In the genomic region with DNA sequence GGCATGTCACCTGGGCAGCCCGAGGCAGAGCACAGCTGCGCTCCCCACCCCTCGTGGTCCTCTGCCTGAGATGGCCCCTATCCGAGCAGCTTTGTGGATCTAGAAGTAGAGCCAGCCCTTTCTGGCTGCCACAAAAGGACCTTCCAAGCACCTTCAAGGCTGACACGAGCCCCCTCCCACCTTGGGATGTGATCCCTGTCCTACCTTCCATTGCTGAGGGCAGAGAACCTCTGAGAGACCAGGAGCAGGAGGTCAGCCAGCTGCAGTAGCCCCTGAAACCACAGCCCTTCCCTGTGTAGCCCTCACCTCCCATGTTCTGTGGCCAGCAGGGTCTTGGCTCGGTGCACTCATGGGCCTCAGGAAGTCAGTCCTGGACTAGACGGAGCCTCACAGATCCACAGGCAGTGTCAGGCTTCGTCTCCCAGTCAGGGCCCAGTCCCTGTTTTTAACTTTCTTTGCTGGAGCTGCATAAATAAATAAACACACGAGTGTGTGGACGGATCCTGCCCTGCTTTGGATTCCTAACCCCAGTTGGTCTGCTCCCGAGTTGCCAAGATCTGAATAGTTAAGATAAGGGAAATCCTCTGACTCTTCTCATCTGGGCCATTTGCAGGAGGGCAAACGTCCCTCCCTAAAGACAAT, we compare ENCODE assay signal across 16 cellular contexts.
DNase-seq lines count a peak whose midpoint lies in the region; ATAC-seq, FAIRE-seq and TF ChIP-seq lines count a peak whose summit lies in the region.
"Had no signal": no experiment of that assay in that cellular context is flagged by ENCODE, and none has a peak within 500 bp of the region (broad histone marks: within the 10 kb centered on the region; RNA-seq: fewer than 3 reads in every experiment).

No MANE protein-coding gene starts in this region.

- in situ Hi-C loops in HepG2 (cut with HindIII; ENCODE audit: extremely low pct_ligation_motif_present, low pct_unique_long_range_greater_than_20kb): no loop called here

- TF ChIP-seq EP300 in HepG2 (IDR thresholded peaks at IDR 0.05; ENCODE audit: low read depth in 2 of 2, low read length in 2 of 2): no peak
- TF ChIP-seq EP300 in HepG2 (CRISPR knock-in tag; IDR thresholded peaks at IDR 0.05; ENCODE audit: borderline replicate concordance): no peak

- H3K9ac ChIP-seq in adipocyte (ENCODE audit: low read length): no peak overlapping the region
- H3K9ac ChIP-seq in HepG2 (ENCODE audit: insufficient read depth, low read depth, low read length): no peak overlapping the region

- FAIRE-seq in HTR-8/SVneo (lab: Jason Lieb, UNC): peak; percentile 31
- no peak for FAIRE-seq in HepG2 (lab: Jason Lieb, UNC)

- no peak overlapping the region for H3K27ac ChIP-seq in HepG2 (ENCODE audit: extremely low read length, insufficient read depth, low read length)
- no peak overlapping the region for H3K27ac ChIP-seq in upper lobe of right lung

- H3K9me3 ChIP-seq in adipocyte (ENCODE audit: control insufficient read depth, low read length) (no peaks in the 10 kb centered on the region), HepG2 (ENCODE audit: low read length) (no peaks in the 10 kb centered on the region), upper lobe of right lung (no peaks in the 10 kb centered on the region)

- TF ChIP-seq POLR2A in HepG2 (IDR thresholded peaks at IDR 0.05; ENCODE audit: insufficient read depth in 1 of 2, low read depth in 2 of 2, low read length in 2 of 2): no peak

- no peaks in the 10 kb centered on the region for H4K20me1 ChIP-seq in HepG2 (ENCODE audit: insufficient read depth, low read length)

- POLR2A ChIA-PET in HepG2 (lab: Yijun Ruan, JAX): no interaction called here

- H3K36me3 ChIP-seq in adipocyte (ENCODE audit: control insufficient read depth, insufficient read depth, low read length, severe bottlenecking) (no peaks in the 10 kb centered on the region), HepG2 (replicated peaks in 1 of 2; ENCODE audit: control insufficient read depth in 1 of 2, insufficient read depth in 2 of 2, low read length in 2 of 2) (no peaks in the 10 kb centered on the region), upper lobe of right lung (no peaks in the 10 kb centered on the region)

- H3K4me1 ChIP-seq in adipocyte (ENCODE audit: control insufficient read depth, insufficient read depth, low read length) (no peaks in the 10 kb centered on the region), HepG2 (ENCODE audit: insufficient read depth, low read length) (no peaks in the 10 kb centered on the region), upper lobe of right lung (no peaks in the 10 kb centered on the region)

- H3K27me3 ChIP-seq in adipocyte (replicated peaks; ENCODE audit: control insufficient read depth, insufficient read depth, low read length) (peaks cover 52% of the 10 kb centered on the region), HepG2 (ENCODE audit: control insufficient read depth in 1 of 2, insufficient read depth in 2 of 2, low read length in 2 of 2) (peaks cover 2 to 25% of the 10 kb centered on the region in 2 experiments; a peak in 4 of 5 replicates), upper lobe of right lung (no peaks in the 10 kb centered on the region)

- H2AFZ ChIP-seq in HepG2 (ENCODE audit: low read length): no peak overlapping the region

- H3K4me2 ChIP-seq in HepG2 (ENCODE audit: low read depth, low read length): no peak overlapping the region

- BruUV-seq in HepG2 (replicated peaks; lab: Mats Ljungman, UMichigan): no TSS peak

- WGBS in HepG2 (ENCODE audit: low lambda C conversion rate): 16% methylated on average over 12 of the region's 12 CpGs

- peak; percentile 53 for ATAC-seq in HepG2
- ATAC-seq in upper lobe of right lung: peak; percentile 20

- no peak overlapping the region for H3K4me3 ChIP-seq in adipocyte (ENCODE audit: low read length)
- H3K4me3 ChIP-seq in HepG2 (replicated peaks in 1 of 3; ENCODE audit: insufficient read depth in 1 of 3, low read depth in 2 of 3, low read length in 3 of 3): no peak overlapping the region
- H3K4me3 ChIP-seq in upper lobe of right lung: no peak overlapping the region

- TF ChIP-seq RAD21 in HepG2 (CRISPR knock-in tag; IDR thresholded peaks at IDR 0.05): no peak

- no peaks in the 10 kb centered on the region for H3K79me2 ChIP-seq in HepG2 (ENCODE audit: insufficient read depth, low read length)

- intact Hi-C loops in HepG2 (cut with micrococcal nuclease; ENCODE audit: unreplicated experiment) (no loop called here), upper lobe of right lung (cut with DNase I) (no loop called here)

- CTCF ChIA-PET in HepG2 (lab: Yijun Ruan, JAX; ENCODE audit: low intra/inter-chr PET ratio, low total read pairs): no interaction called here

- no peak for DNase-seq in HTR-8/SVneo (ENCODE audit: insufficient read length, low spot score)
- DNase-seq in adipocyte (ENCODE audit: low read depth): peak; percentile 16
- DNase-seq in HepG2 (ENCODE audit: low spot score): no peak
- no peak for DNase-seq in upper lobe of right lung
- DNase-seq in DMS153 (lab: John Stamatoyannopoulos, UW): no peak
- DNase-seq in GDM1 (lab: John Stamatoyannopoulos, UW): no peak
- DNase-seq in effector CD4-positive, alpha-beta T cell: no peak
- DNase-seq: ACHN, AML-193, EL, Kasumi-1, NCI-H1105 treated with DMSO at 0.1 percent for 48 hours, NCI-H187 treated with DMSO at 0.1 percent for 48 hours, NCI-H2171 treated with DMSO at 0.1 percent for 48 hours, NCI-H774, RPMI8226 had no signal

- TF ChIP-seq CTCF in HepG2 (CRISPR knock-in tag; IDR thresholded peaks at IDR 0.05) (no peak), upper lobe of right lung (IDR thresholded peaks at IDR 0.05) (no peak)

TF ChIP-seq in HepG2, 621 proteins besides CTCF, POLR2A, EP300 and RAD21:
- TF ChIP-seq, protein P1, sequence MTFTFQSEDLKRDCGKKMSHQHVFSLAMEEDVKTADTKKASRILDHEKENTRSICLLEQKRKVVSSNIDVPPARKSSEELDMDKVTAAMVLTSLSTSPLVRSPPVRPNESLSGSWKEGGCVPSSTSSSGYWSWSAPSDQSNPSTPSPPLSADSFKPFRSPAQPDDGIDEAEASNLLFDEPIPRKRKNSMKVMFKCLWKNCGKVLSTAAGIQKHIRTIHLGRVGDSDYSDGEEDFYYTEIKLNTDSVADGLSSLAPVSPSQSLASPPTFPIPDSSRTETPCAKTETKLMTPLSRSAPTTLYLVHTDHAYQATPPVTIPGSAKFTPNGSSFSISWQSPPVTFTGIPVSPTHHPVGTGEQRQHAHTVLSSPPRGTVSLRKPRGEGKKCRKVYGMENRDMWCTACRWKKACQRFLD (CRISPR knock-in tag; IDR thresholded peaks at IDR 0.05; ENCODE audit: borderline replicate concordance): no peak
- TF ChIP-seq PHF8 (CRISPR knock-in tag; IDR thresholded peaks at IDR 0.05) (no peak), CBX2 (IDR thresholded peaks at IDR 0.05; ENCODE audit: low read depth, low read length) (no peak), CBX2 (CRISPR knock-in tag; IDR thresholded peaks at IDR 0.05; ENCODE audit: low read depth) (no peak), CBX5 (CRISPR knock-in tag; IDR thresholded peaks at IDR 0.05; ENCODE audit: borderline replicate concordance) (no peak), KAT8 (CRISPR knock-in tag; IDR thresholded peaks at IDR 0.05) (no peak), RORA (CRISPR knock-in tag; IDR thresholded peaks at IDR 0.05) (no peak), GPN1 (CRISPR knock-in tag; IDR thresholded peaks at IDR 0.05; ENCODE audit: borderline replicate concordance) (no peak), FOXC1 (CRISPR knock-in tag; IDR thresholded peaks at IDR 0.05; ENCODE audit: borderline replicate concordance) (no peak), ZNF44 (CRISPR knock-in tag; IDR thresholded peaks at IDR 0.05) (no peak), ZNF547 (CRISPR knock-in tag; IDR thresholded peaks at IDR 0.05) (no peak), REPIN1 (CRISPR knock-in tag; IDR thresholded peaks at IDR 0.05; ENCODE audit: borderline replicate concordance, low read depth) (no peak), CHCHD3 (CRISPR knock-in tag; IDR thresholded peaks at IDR 0.05) (no peak), ZNF567 (CRISPR knock-in tag; IDR thresholded peaks at IDR 0.05; ENCODE audit: borderline replicate concordance) (no peak), EED (CRISPR knock-in tag; IDR thresholded peaks at IDR 0.05) (no peak)
